ENCODE assay signal across 8 cellular contexts in the genomic region with DNA sequence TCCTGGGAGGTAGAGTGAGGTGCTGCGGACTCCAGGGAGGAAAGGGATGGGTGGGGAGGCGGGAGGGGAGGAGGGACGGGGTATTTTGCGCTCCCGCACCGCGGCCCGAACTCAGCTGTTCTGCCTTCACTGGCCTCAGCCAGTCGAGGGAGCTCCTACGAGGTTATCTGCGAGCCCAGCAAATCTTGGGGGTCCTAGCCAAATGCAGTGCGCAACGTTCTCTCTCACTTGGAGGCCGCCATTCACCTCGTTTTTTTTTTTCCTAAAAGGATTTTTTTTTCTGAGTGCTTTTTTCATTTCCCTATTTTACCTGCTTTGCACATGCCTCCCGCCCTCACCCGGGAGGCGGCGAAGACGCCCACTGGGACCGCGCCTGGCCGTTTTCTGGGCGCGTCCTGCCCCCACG. TPM values are rescaled to one million over a fixed set of nuclear protein-coding genes. Genes with fewer than 3 reads are reported as not detected.
DNase-seq lines count a peak whose midpoint lies in the region; ATAC-seq and TF ChIP-seq lines count a peak whose summit lies in the region.

No MANE protein-coding gene starts in this region.

- peak overlapping the region; percentile 61 for H3K4me3 Mint-ChIP-seq in activated naive CD4-positive, alpha-beta T cell treated with anti-CD3 and anti-CD28 coated beads for 36 hours
- H3K4me3 Mint-ChIP-seq in activated naive CD4-positive, alpha-beta T cell treated with anti-CD3 and anti-CD28 coated beads, Interleukin-2, amount 10 ng/mL, durations not matched to agents 7 days and 5 days, result peak overlapping the region; percentile 64

- peaks cover 8% of the 10 kb centered on the region; the same call in 1 of the 2 replicates for H3K4me1 ChIP-seq in iPS-20b (ENCODE audit: insufficient read depth, low read length)
- H3K4me1 ChIP-seq in thoracic aorta (ENCODE audit: control insufficient read depth in 1 of 2, low read depth in 2 of 2), result peaks cover 8 to 49% of the 10 kb centered on the region in 2 donors

- peaks cover 22% of the 10 kb centered on the region for H3K27me3 Mint-ChIP-seq in activated naive CD4-positive, alpha-beta T cell treated with anti-CD3 and anti-CD28 coated beads for 36 hours (ENCODE audit: low read depth)
- peaks cover 78% of the 10 kb centered on the region for H3K27me3 Mint-ChIP-seq in activated naive CD4-positive, alpha-beta T cell treated with anti-CD3 and anti-CD28 coated beads, Interleukin-2, amount 10 ng/mL, durations not matched to agents 7 days and 5 days

- H3K36me3 ChIP-seq in iPS-20b (ENCODE audit: insufficient read depth, low read depth, low read length), result peaks cover 12% of the 10 kb centered on the region
- H3K36me3 ChIP-seq in thoracic aorta, result no peaks in the 10 kb centered on the region

- intact Hi-C loops in activated naive CD4-positive, alpha-beta T cell treated with anti-CD3 and anti-CD28 coated beads for 36 hours (cut with micrococcal nuclease), result loop anchor here (2.0 to 10.0 kb wide), 4 partner anchors 268 to 935 kb away; partner anchors contain the start of genes BUB1 and TMEM87B

- H3K36me3 Mint-ChIP-seq in activated naive CD4-positive, alpha-beta T cell treated with anti-CD3 and anti-CD28 coated beads for 36 hours (ENCODE audit: low read depth), result peaks cover 15% of the 10 kb centered on the region
- H3K36me3 Mint-ChIP-seq in activated naive CD4-positive, alpha-beta T cell treated with anti-CD3 and anti-CD28 coated beads, Interleukin-2, amount 10 ng/mL, durations not matched to agents 7 days and 5 days, result peaks cover 23% of the 10 kb centered on the region

- no peak for TF ChIP-seq CTCF in thoracic aorta (IDR thresholded peaks at IDR 0.05)

- H3K9ac ChIP-seq in iPS-20b (ENCODE audit: low read depth, low read length), result peak overlapping the region; percentile 61; the same call in 1 of the 2 replicates

- peaks cover 53% of the 10 kb centered on the region for H3K4me1 Mint-ChIP-seq in activated naive CD4-positive, alpha-beta T cell treated with anti-CD3 and anti-CD28 coated beads for 36 hours (ENCODE audit: low read depth)
- H3K4me1 Mint-ChIP-seq in activated naive CD4-positive, alpha-beta T cell treated with anti-CD3 and anti-CD28 coated beads, Interleukin-2, amount 10 ng/mL, durations not matched to agents 7 days and 5 days, result peaks cover 47% of the 10 kb centered on the region

- H3K4me3 ChIP-seq in iPS-20b (ENCODE audit: low read length) (peak overlapping the region; percentile 69), thoracic aorta (peak overlapping the region; percentile 86)

- H3K27ac ChIP-seq in iPS-20b (ENCODE audit: low read length) (no peak overlapping the region), thoracic aorta (peak overlapping the region in 1 of 2 donors; percentile 11)

- DNase-seq in activated naive CD4-positive, alpha-beta T cell treated with anti-CD3 and anti-CD28 coated beads for 36 hours, result no peak
- no peak for DNase-seq in activated naive CD4-positive, alpha-beta T cell treated with anti-CD3 and anti-CD28 coated beads, Interleukin-2, amount 50 U/mL, for 16 hours
- DNase-seq in activated naive CD4-positive, alpha-beta T cell treated with anti-CD3 and anti-CD28 coated beads, Interleukin-2, amount 10 ng/mL, durations not matched to agents 7 days and 5 days, result no peak
- DNase-seq in thoracic aorta (ENCODE audit: low spot score) (no peak), superior temporal gyrus (ENCODE audit: extremely low spot score) (no peak)

- no peaks in the 10 kb centered on the region for H3K9me3 Mint-ChIP-seq in activated naive CD4-positive, alpha-beta T cell treated with anti-CD3 and anti-CD28 coated beads for 36 hours
- no peaks in the 10 kb centered on the region for H3K9me3 Mint-ChIP-seq in activated naive CD4-positive, alpha-beta T cell treated with anti-CD3 and anti-CD28 coated beads, Interleukin-2, amount 10 ng/mL, durations not matched to agents 7 days and 5 days

- peaks cover 57% of the 10 kb centered on the region for H3K27me3 ChIP-seq in iPS-20b (ENCODE audit: insufficient read depth, low read length)
- no peaks in the 10 kb centered on the region for H3K27me3 ChIP-seq in thoracic aorta (replicated peaks; ENCODE audit: insufficient read depth)

- H3K27ac Mint-ChIP-seq in activated naive CD4-positive, alpha-beta T cell treated with anti-CD3 and anti-CD28 coated beads for 36 hours, result no peak overlapping the region
- H3K27ac Mint-ChIP-seq in activated naive CD4-positive, alpha-beta T cell treated with anti-CD3 and anti-CD28 coated beads, Interleukin-2, amount 10 ng/mL, durations not matched to agents 7 days and 5 days, result no peak overlapping the region

- H3K9me3 ChIP-seq in iPS-20b (ENCODE audit: insufficient read depth, low read depth, low read length) (no peaks in the 10 kb centered on the region), thoracic aorta (no peaks in the 10 kb centered on the region)

- CTCF ChIA-PET in activated naive CD4-positive, alpha-beta T cell treated with anti-CD3 and anti-CD28 coated beads for 36 hours (lab: Charles Lee), result interaction anchor here (1.4 kb wide), 1 partner anchor 49 kb away, joined by 5 read pairs; no protein-coding TSS in a partner anchor
- CTCF ChIA-PET in activated naive CD4-positive, alpha-beta T cell treated with anti-CD3 and anti-CD28 coated beads, Interleukin-2, amount 10 ng/mL, durations not matched to agents 7 days and 5 days (lab: Charles Lee), result no interaction called here

- no peak for ATAC-seq in thoracic aorta (ENCODE audit: insufficient number of reproducible peaks, low FRiP score, low read depth)
- no peak for ATAC-seq in HG03039 (IDR thresholded peaks at IDR 0.05; ENCODE audit: unreplicated experiment)
- ATAC-seq in GM19035 (IDR thresholded peaks at IDR 0.05; ENCODE audit: unreplicated experiment), result no peak

RNA-seq across cellular contexts. Expression of gene BCL2L11, which starts 0.9 kb away (rescaled TPM):
- 10 to 100 TPM; 11.5 to 12.8 TPM for total RNA-seq in activated naive CD4-positive, alpha-beta T cell treated with anti-CD3 and anti-CD28 coated beads for 36 hours
- 10 to 100 TPM; 16.4 to 17.4 TPM for total RNA-seq in thoracic aorta
